Comparison of ENCODE assay signal across 1 cellular context in genomic region chr9:79968533-79968932, GRCh38.
TF ChIP-seq lines count a peak whose summit lies in the region.

No MANE protein-coding gene starts in this region.

TF ChIP-seq in HepG2, 621 proteins besides CTCF, POLR2A, EP300 and RAD21 (continued from another document):
- TF ChIP-seq LBX2 (CRISPR knock-in tag; IDR thresholded peaks at IDR 0.05; ENCODE audit: borderline replicate concordance) (no peak), MAFK (conservative IDR thresholded peaks at IDR 0.05 in 1 of 2, IDR thresholded peaks at IDR 0.05 in 1 of 2; ENCODE audit: low read length in 2 of 2) (peak; percentile 53 to 65; a peak in 3 of 4 replicates), ZNF333 (CRISPR knock-in tag; IDR thresholded peaks at IDR 0.05; ENCODE audit: borderline replicate concordance) (no peak), ZFAT (CRISPR knock-in tag; conservative IDR thresholded peaks at IDR 0.05) (no peak), GMEB1 (CRISPR knock-in tag; IDR thresholded peaks at IDR 0.05; ENCODE audit: borderline replicate concordance) (no peak)
